ENCODE assay signal across 8 cellular contexts in the genomic region with DNA sequence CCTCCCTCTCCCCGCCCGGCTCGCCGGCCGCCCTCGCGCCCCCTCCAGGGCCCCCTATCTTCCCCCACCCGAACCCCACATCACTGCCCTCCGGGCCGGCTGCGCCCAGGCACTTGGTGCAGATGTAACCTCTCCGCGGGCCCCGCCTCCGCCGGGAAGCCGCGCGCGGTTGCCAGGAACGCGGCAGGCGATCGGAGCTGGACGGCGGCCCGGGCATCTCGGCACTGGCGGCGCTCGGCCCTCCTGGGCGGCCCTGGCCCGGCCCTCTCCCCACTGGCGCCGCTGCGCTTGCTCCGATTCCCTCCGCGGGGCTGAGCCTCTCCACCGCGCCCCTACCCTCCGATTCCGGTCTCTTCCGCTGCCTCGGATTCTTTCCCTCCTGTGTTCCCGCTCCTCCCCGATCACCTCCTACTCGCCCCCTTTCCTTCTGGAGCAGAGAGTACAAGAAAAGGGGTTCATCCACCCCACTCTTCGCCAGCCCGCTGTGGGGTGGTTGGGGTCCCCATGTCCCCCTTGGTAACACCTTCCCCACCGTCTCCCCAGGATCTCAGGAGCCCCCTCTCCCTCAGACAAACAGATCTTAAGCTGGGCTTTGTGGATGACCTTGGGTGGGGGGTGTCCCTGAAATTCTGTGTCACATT.
DNase-seq lines count a peak whose midpoint lies in the region; ATAC-seq, FAIRE-seq and TF ChIP-seq lines count a peak whose summit lies in the region.

No MANE protein-coding gene starts in this region.

- H3K27ac ChIP-seq in HL-60 (replicated peaks) = no peak overlapping the region

- H3K36me3 Mint-ChIP-seq in naive B cell = peaks cover 0 to 8% of the 10 kb centered on the region in 2 donors

- no peak for TF ChIP-seq CTCF in HL-60 (IDR thresholded peaks at IDR 0.05; ENCODE audit: insufficient read depth, low read length)
- no peak for TF ChIP-seq CTCF in fibroblast of the aortic adventitia (IDR thresholded peaks at IDR 0.05; ENCODE audit: insufficient read depth, low read length)

- no peak for TF ChIP-seq POLR2A in GM18505 (IDR thresholded peaks at IDR 0.05; ENCODE audit: borderline replicate concordance, extremely low read depth, insufficient read depth, insufficient read length)

- peak overlapping the region in 7 of 8 donors; percentile 32 to 77 (median 62) for H3K4me3 Mint-ChIP-seq in naive B cell

- ATAC-seq in naive B cell (ENCODE audit: low read depth in 2 of 2) (no peak), GM18505 (IDR thresholded peaks at IDR 0.05; ENCODE audit: unreplicated experiment) (no peak)

- peak overlapping the region in 1 of 6 donors; percentile 81 for H3K27ac Mint-ChIP-seq in naive B cell

- H3K4me1 Mint-ChIP-seq in naive B cell = peaks cover 9 to 14% (median 9%) of the 10 kb centered on the region in 3 donors

- H3K9me3 Mint-ChIP-seq in naive B cell = no peaks in the 10 kb centered on the region

- peak; percentile 92 for DNase-seq in AG20443 (ENCODE audit: low spot score)
- DNase-seq in HL-60 (ENCODE audit: low read depth in 1 of 2, low spot score in 1 of 2) = no peak
- peak; percentile 68 for DNase-seq in activated CD8-positive, alpha-beta memory T cell treated with anti-CD3 and anti-CD28 coated beads, Interleukin-2, amount 50 U/mL, for 48 hours
- DNase-seq in fibroblast of the aortic adventitia (ENCODE audit: low read depth) = peak; percentile 78
- no peak for DNase-seq in naive B cell
- peak; percentile 68 for DNase-seq in urothelium cell line (ENCODE audit: low spot score)
- DNase-seq in SIG-M5 (lab: John Stamatoyannopoulos, UW) = no peak

- H3K27me3 ChIP-seq in HL-60 (ENCODE audit: insufficient read depth, poor library complexity, severe bottlenecking) = peaks cover 15% of the 10 kb centered on the region

- peak overlapping the region; percentile 19 for H3K4me3 ChIP-seq in HL-60 (replicated peaks; ENCODE audit: insufficient read depth, low read length)
- peak overlapping the region; percentile 53 for H3K4me3 ChIP-seq in fibroblast of the aortic adventitia (ENCODE audit: low read depth, low read length)

- no peak for FAIRE-seq in urothelium cell line (lab: Jason Lieb, UNC)

- H3K27me3 Mint-ChIP-seq in naive B cell = peaks cover 48 to 89% (median 74%) of the 10 kb centered on the region in 3 donors

Comparison
In these comparisons a context has a peak if more than half of its experiments do, and no peak if none do; other contexts are left out.
1. DNase-seq: peak in AG20443 (single experiment), activated CD8-positive, alpha-beta memory T cell treated with anti-CD3 and anti-CD28 coated beads, Interleukin-2, amount 50 U/mL, for 48 hours (single experiment), fibroblast of the aortic adventitia (single experiment) and urothelium cell line (single experiment); none in HL-60 (0 of 2), naive B cell (single experiment) and SIG-M5 (single experiment).